ENCODE assay signal across 9 cellular contexts in genomic region chr3:38138347-38139190, GRCh38. TPM values are rescaled to one million over a fixed set of nuclear protein-coding genes. Genes with fewer than 3 reads are reported as not detected.
DNase-seq lines count a peak whose midpoint lies in the region; ATAC-seq, FAIRE-seq and TF ChIP-seq lines count a peak whose summit lies in the region.
"Had no signal": no experiment of that assay in that cellular context is flagged by ENCODE, and none has a peak within 500 bp of the region (broad histone marks: within the 10 kb centered on the region; RNA-seq: fewer than 3 reads in every experiment).

MYD88 (plus strand) TSS chr3:38138661; CDS start chr3:38138701, 40 bp downstream.

- H3K27ac Mint-ChIP-seq in Caco-2 (ENCODE audit: unreplicated experiment): peak within 1 kb of the TSS; percentile 82

- FAIRE-seq in urothelium cell line (lab: Jason Lieb, UNC): no peak
- FAIRE-seq: islet of Langerhans had no signal

- no peaks in the 10 kb centered on the region for H3K36me3 ChIP-seq in Caco-2 (ENCODE audit: control insufficient read depth, insufficient read depth, low read length)
- no peaks in the 10 kb centered on the region for H3K36me3 ChIP-seq in KMS-11 (ENCODE audit: insufficient read depth)

- H3K9me3 ChIP-seq in Caco-2: no peaks in the 10 kb centered on the region

- BruUV-seq in Caco-2 (replicated peaks; lab: Mats Ljungman, UMichigan): no TSS peak

- H3K4me3 Mint-ChIP-seq in Caco-2 (ENCODE audit: unreplicated experiment): peak within 1 kb of the TSS; percentile 95

- no peaks in the 10 kb centered on the region for H3K79me2 ChIP-seq in KMS-11 (ENCODE audit: insufficient read depth, low read depth)

- ATAC-seq in GM21381 (IDR thresholded peaks at IDR 0.05; ENCODE audit: unreplicated experiment) (peak; percentile 46), left ventricle myocardium superior (peak; percentile 60)

- H3K9me3 Mint-ChIP-seq in Caco-2 (ENCODE audit: unreplicated experiment): no peaks in the 10 kb centered on the region

- H3K36me3 Mint-ChIP-seq in Caco-2 (ENCODE audit: insufficient read depth, unreplicated experiment): peaks cover 28% of the 10 kb centered on the region

- peak within 1 kb of the TSS; percentile 81 for H2AFZ ChIP-seq in KMS-11 (ENCODE audit: low read depth)

- intact Hi-C loops in Caco-2 (cut with micrococcal nuclease; ENCODE audit: unreplicated experiment) (loop anchor here (5.0 to 10.0 kb wide), 2 partner anchors 99 to 316 kb away; partner anchors contain the start of gene ACVR2B), left ventricle myocardium superior (cut with micrococcal nuclease) (no loop called here)
- intact Hi-C loops in T-helper 2 cell treated with Interferon-gamma antibody and Interleukin-4, amounts not matched to agents 100 ng/mL and 5 ng/mL, for 36 hours (cut with micrococcal nuclease): loop anchor here (1.0 to 10.0 kb wide), 5 partner anchors 119 to 516 kb away; partner anchors contain the start of gene XYLB

- peak within 1 kb of the TSS; percentile 51; the same call in 1 of the 2 replicates for H3K9ac ChIP-seq in KMS-11

- H3K4me1 Mint-ChIP-seq in Caco-2 (ENCODE audit: low read depth, unreplicated experiment): peaks cover 21% of the 10 kb centered on the region

- CTCF ChIA-PET in Caco-2 (lab: Charles Lee): interaction anchor here (1.7 to 2.4 kb wide), 2 partner anchors 26 kb away, joined by 7 to 16 read pairs; partner anchors contain the start of gene OXSR1

- POLR2A ChIA-PET in Caco-2 (lab: Charles Lee): interaction anchor here (2.7 kb wide), 1 partner anchor 26 kb away, joined by 73 read pairs; the partner anchor contains the start of gene OXSR1

- peak within 1 kb of the TSS; percentile 76 for H3K4me2 ChIP-seq in KMS-11

- no peaks in the 10 kb centered on the region for H3K27me3 Mint-ChIP-seq in Caco-2 (ENCODE audit: insufficient read depth, unreplicated experiment)

- H3K27me3 ChIP-seq in Caco-2 (replicated peaks; ENCODE audit: control insufficient read depth, insufficient read depth, low read length) (no peaks in the 10 kb centered on the region), KMS-11 (ENCODE audit: insufficient read depth, low read depth) (no peaks in the 10 kb centered on the region)

- TF ChIP-seq CTCF in Caco-2 (IDR thresholded peaks at IDR 0.05; ENCODE audit: insufficient read depth in 1 of 2, low read depth in 1 of 2, low read length in 1 of 2, severe bottlenecking in 1 of 2, unreplicated experiment in 1 of 2) (no peak), KMS-11 (conservative IDR thresholded peaks at IDR 0.05; ENCODE audit: low read depth, low read length) (no peak)

- H3K27ac ChIP-seq in KMS-11: no peak within 1 kb of the TSS

- no peaks in the 10 kb centered on the region for H4K20me1 ChIP-seq in KMS-11 (ENCODE audit: insufficient read depth)

- H3K4me3 ChIP-seq in Caco-2 (ENCODE audit: low read depth, low read length) (peak within 1 kb of the TSS; percentile 89), KMS-11 (IDR thresholded peaks at IDR 0.05; ENCODE audit: insufficient read depth, low read depth, low read length) (peak within 1 kb of the TSS; percentile 61)

- peak; percentile 64 to 76 for DNase-seq in Caco-2
- DNase-seq in amygdala (lab: John Stamatoyannopoulos, UW): peak in 36 of 56 donors; percentile 6 to 71 (median 46)
- peak; percentile 91 for DNase-seq in left ventricle myocardium superior
- peak; percentile 28 for DNase-seq in putamen (ENCODE audit: low spot score)
- peak; percentile 43 for DNase-seq in urothelium cell line (ENCODE audit: low spot score)

- H3K4me1 ChIP-seq in Caco-2 (peaks cover 31% of the 10 kb centered on the region), KMS-11 (ENCODE audit: low read depth, poor library complexity, severe bottlenecking) (peaks cover 5% of the 10 kb centered on the region)

RNA-seq across cellular contexts. Expression of gene MYD88, which starts in this region (rescaled TPM):
- total RNA-seq in Caco-2 (2022): 21.2 and 22.3 TPM in 2 replicates
- 77.4 and 83.7 TPM in 2 replicates for total RNA-seq in T-helper 2 cell treated with Interferon-gamma antibody and Interleukin-4, amounts not matched to agents 100 ng/mL and 5 ng/mL, for 36 hours
- total RNA-seq in left ventricle myocardium superior: 7.5 TPM

Comparison
In these comparisons a context has a peak if more than half of its experiments do, and no peak if none do; other contexts are left out.
1. DNase-seq: peak in every context shown above with its lines; median percentile 91 in left ventricle myocardium superior; 70 in Caco-2; 46 in amygdala; 43 in urothelium cell line; 28 in putamen.